In the genomic region with DNA sequence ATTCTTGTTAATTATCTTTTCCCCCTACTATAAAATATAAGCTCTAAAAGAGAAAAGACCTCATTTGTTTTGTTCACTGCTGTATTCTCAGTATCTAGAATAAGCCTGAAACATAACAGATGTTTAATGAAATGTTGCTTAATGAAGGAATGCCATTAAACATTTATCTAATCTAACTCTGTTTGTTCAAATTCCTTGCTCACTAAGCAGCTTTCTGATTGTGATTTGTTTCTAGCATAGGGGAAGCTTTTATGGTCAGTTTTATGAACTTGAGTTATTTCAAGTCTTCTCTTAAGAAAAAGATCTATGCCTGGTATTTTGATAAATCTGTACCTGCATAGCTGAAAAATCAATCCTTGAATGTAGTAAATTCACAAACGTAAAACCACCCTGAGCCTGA, we compare ENCODE assay signal across 20 cellular contexts.
DNase-seq lines count a peak whose midpoint lies in the region; TF ChIP-seq lines count a peak whose summit lies in the region.
"Had no signal": no experiment of that assay in that cellular context is flagged by ENCODE, and none has a peak within 500 bp of the region (broad histone marks: within the 10 kb centered on the region; RNA-seq: fewer than 3 reads in every experiment).

No MANE protein-coding gene starts in this region.

- H3K27me3 Mint-ChIP-seq in progenitor cell of endocrine pancreas: no peaks in the 10 kb centered on the region
- H3K27me3 Mint-ChIP-seq: CD4-positive, alpha-beta T cell had no signal

- peak overlapping the region; percentile 88 for H3K27ac Mint-ChIP-seq in progenitor cell of endocrine pancreas
- H3K27ac Mint-ChIP-seq: CD4-positive, alpha-beta T cell; GM23338 had no signal

- DNase-seq in EH (ENCODE audit: low read depth) (peak; percentile 19), MM.1S (no peak), fibroblast of the aortic adventitia (ENCODE audit: low read depth) (peak; percentile 48), progenitor cell of endocrine pancreas (ENCODE audit: low spot score, unreplicated experiment) (no peak), NCI-H748 treated with DMSO at 0.1 percent for 48 hours (lab: John Stamatoyannopoulos, UW) (no peak), inferior parietal cortex (ENCODE audit: extremely low spot score) (no peak), NOMO-1 treated with dmso at 0.1 percent for 144 hours (lab: John Stamatoyannopoulos, UW; ENCODE audit: unreplicated experiment) (no peak)
- DNase-seq: CD4-positive, alpha-beta T cell; COR-L47; DMS 273 treated with DMSO at 0.1 percent for 48 hours; DND-41; KBM-7; NCI-H1092 treated with DMSO at 0.1 percent for 48 hours; NCI-H1436 treated with DMSO at 0.1 percent for 48 hours; NCI-H1930; NCI-H2227 treated with DMSO at 0.1 percent for 48 hours; NCI-H510A had no signal

- peaks cover 36% of the 10 kb centered on the region for H3K36me3 Mint-ChIP-seq in progenitor cell of endocrine pancreas (ENCODE audit: insufficient read depth)

- no peaks in the 10 kb centered on the region for H3K27me3 ChIP-seq in MM.1S (replicated peaks; ENCODE audit: insufficient read depth, low read length)
- H3K27me3 ChIP-seq: BLaER1 had no signal

- H3K4me2 ChIP-seq in MM.1S (ENCODE audit: low read depth, low read length): peak overlapping the region; percentile 44; the same call in 1 of the 2 replicates
- H3K4me2 ChIP-seq: BLaER1, GM23338 had no signal

- H2AFZ ChIP-seq in MM.1S (ENCODE audit: low read length): no peak overlapping the region
- H2AFZ ChIP-seq: GM23338 had no signal

- 0 out of 2 replicates have a peak, but pooled peaks cover 5% of the 10 kb centered on the region for H3F3A ChIP-seq in MM.1S (ENCODE audit: insufficient read depth, low read length)

- no peaks in the 10 kb centered on the region for H4K20me1 ChIP-seq in MM.1S (ENCODE audit: insufficient read depth, low read length)
- H4K20me1 ChIP-seq: BLaER1 had no signal

- H3K4me1 ChIP-seq in MM.1S (ENCODE audit: low read length): peaks cover 17% of the 10 kb centered on the region
- H3K4me1 ChIP-seq: BLaER1 had no signal

- peaks cover 22% of the 10 kb centered on the region for H3K4me1 Mint-ChIP-seq in progenitor cell of endocrine pancreas (ENCODE audit: low read depth)

- no peak overlapping the region for H3K9ac ChIP-seq in MM.1S (ENCODE audit: low read length)
- H3K9ac ChIP-seq: BLaER1 had no signal

- TF ChIP-seq CTCF in MM.1S (IDR thresholded peaks at IDR 0.05; ENCODE audit: low read length) (no peak), fibroblast of the aortic adventitia (IDR thresholded peaks at IDR 0.05; ENCODE audit: insufficient read depth, low read length) (no peak), progenitor cell of endocrine pancreas (IDR thresholded peaks at IDR 0.05; ENCODE audit: unreplicated experiment) (no peak)

- H3K36me3 ChIP-seq in MM.1S (replicated peaks; ENCODE audit: insufficient read depth, low read length): no peaks in the 10 kb centered on the region
- H3K36me3 ChIP-seq: BLaER1, HAP-1 had no signal

- peaks cover 28% of the 10 kb centered on the region for H3K9me3 Mint-ChIP-seq in progenitor cell of endocrine pancreas (ENCODE audit: low read depth)

- no peaks in the 10 kb centered on the region for H3K9me2 ChIP-seq in MM.1S (replicated peaks; ENCODE audit: insufficient read depth, low read length)

- H3K9me3 ChIP-seq in MM.1S (replicated peaks; ENCODE audit: insufficient read depth, low read length): no peaks in the 10 kb centered on the region
- H3K9me3 ChIP-seq: BLaER1 had no signal

- no peak overlapping the region for H3K27ac ChIP-seq in MM.1S (ENCODE audit: low read length)
- H3K27ac ChIP-seq: BLaER1 had no signal

- H3K4me3 ChIP-seq in MM.1S (ENCODE audit: low read length) (no peak overlapping the region), fibroblast of the aortic adventitia (ENCODE audit: low read depth, low read length) (no peak overlapping the region)
- H3K4me3 ChIP-seq: BLaER1, GM23338, HAP-1 had no signal

- no peaks in the 10 kb centered on the region for H3K79me2 ChIP-seq in MM.1S (ENCODE audit: low read length)

- no peak overlapping the region for H3K4me3 Mint-ChIP-seq in progenitor cell of endocrine pancreas (ENCODE audit: low read depth)
- H3K4me3 Mint-ChIP-seq: CD4-positive, alpha-beta T cell; GM23338 had no signal

Comparison
In these comparisons a context has a peak if more than half of its experiments do, and no peak if none do; other contexts are left out.
1. DNase-seq: peak in EH (single experiment) and fibroblast of the aortic adventitia (single experiment); none in MM.1S (single experiment), progenitor cell of endocrine pancreas (single experiment), NCI-H748 treated with DMSO at 0.1 percent for 48 hours (single experiment), inferior parietal cortex (single experiment) and NOMO-1 treated with dmso at 0.1 percent for 144 hours (single experiment).